Comparison of ENCODE assay signal across 8 cellular contexts in genomic region chr5:88824892-88825781, GRCh38. TPM values are rescaled to one million over a fixed set of nuclear protein-coding genes. Genes with fewer than 3 reads are reported as not detected.
DNase-seq lines count a peak whose midpoint lies in the region; ATAC-seq and TF ChIP-seq lines count a peak whose summit lies in the region.

No MANE protein-coding gene starts in this region.

- peaks cover 15% of the 10 kb centered on the region for H3K4me1 Mint-ChIP-seq in activated T-helper 17 cell treated with anti-CD3 and anti-CD28 coated beads, Interleukin-2, amount 50 U/mL, for 72 hours

- no peaks in the 10 kb centered on the region for H3K36me3 ChIP-seq in SK-N-SH (replicated peaks in 1 of 2; ENCODE audit: control insufficient read depth in 1 of 2, insufficient read depth in 2 of 2, low read length in 1 of 2)
- peaks cover 5 to 7% (median 6%) of the 10 kb centered on the region in 3 donors for H3K36me3 ChIP-seq in skeletal muscle tissue (ENCODE audit: control insufficient read depth in 3 of 3, insufficient read depth in 3 of 3, low read length in 3 of 3)

- no peaks in the 10 kb centered on the region for H4K20me1 ChIP-seq in SK-N-SH (ENCODE audit: insufficient read depth)

- no peak for TF ChIP-seq CTCF in SK-N-SH (IDR thresholded peaks at IDR 0.05)

- TF ChIP-seq EP300 in SK-N-SH (IDR thresholded peaks at IDR 0.05; ENCODE audit: borderline replicate concordance in 1 of 2, low read depth in 1 of 2, low read length in 1 of 2): no peak

- H3K4me3 ChIP-seq in SK-N-SH (ENCODE audit: low read depth in 2 of 2, low read length in 1 of 2) (peak overlapping the region in 1 of 2 experiments; percentile 4; a peak in 1 of 4 replicates), skeletal muscle tissue (ENCODE audit: low read length in 3 of 3) (peak overlapping the region in 2 of 3 donors; percentile 28 to 30)

- H3K4me1 ChIP-seq in SK-N-SH (ENCODE audit: control insufficient read depth in 1 of 2, insufficient read depth in 2 of 2, low read depth in 1 of 2, low read length in 1 of 2) (peaks cover 5 to 17% of the 10 kb centered on the region in 2 experiments), skeletal muscle tissue (ENCODE audit: control insufficient read depth in 3 of 3, insufficient read depth in 3 of 3, low read length in 3 of 3) (peaks cover 38 to 52% (median 45%) of the 10 kb centered on the region in 3 donors)

- no peak overlapping the region for H3K9ac ChIP-seq in SK-N-SH
- peak overlapping the region in 2 of 3 donors; percentile 36 to 48 for H3K9ac ChIP-seq in skeletal muscle tissue (ENCODE audit: low read depth in 1 of 3, low read length in 3 of 3)

- WGBS in SK-N-SH (ENCODE audit: low lambda C conversion rate): 56% methylated on average over 7 of the region's 7 CpGs

- H3K9me3 ChIP-seq in SK-N-SH (no peaks in the 10 kb centered on the region), skeletal muscle tissue (ENCODE audit: control insufficient read depth in 3 of 3, low read length in 3 of 3) (no peaks in the 10 kb centered on the region)

- no peak overlapping the region for H3K27ac Mint-ChIP-seq in activated T-helper 17 cell treated with anti-CD3 and anti-CD28 coated beads, Interleukin-2, amount 50 U/mL, for 72 hours

- H3K4me2 ChIP-seq in SK-N-SH: peak overlapping the region; percentile 6; the same call in 1 of the 2 replicates

- peak overlapping the region; percentile 53 for H2AFZ ChIP-seq in SK-N-SH (ENCODE audit: low read depth)

- H3K36me3 Mint-ChIP-seq in activated T-helper 17 cell treated with anti-CD3 and anti-CD28 coated beads, Interleukin-2, amount 50 U/mL, for 72 hours (ENCODE audit: low read depth): no peaks in the 10 kb centered on the region

- no peak for ATAC-seq in activated T-helper 17 cell treated with anti-CD3 and anti-CD28 coated beads, Interleukin-2, amount 50 U/mL, for 72 hours (replicated peaks)
- ATAC-seq in HG03196 (IDR thresholded peaks at IDR 0.05; ENCODE audit: unreplicated experiment) (no peak), HG02610 (IDR thresholded peaks at IDR 0.05; ENCODE audit: unreplicated experiment) (no peak)

- POLR2A ChIA-PET in SK-N-SH (lab: Yijun Ruan, JAX): no interaction called here

- no peak for TF ChIP-seq RAD21 in SK-N-SH (IDR thresholded peaks at IDR 0.05; ENCODE audit: low read length)

- peaks cover 16% of the 10 kb centered on the region for H3K27me3 Mint-ChIP-seq in activated T-helper 17 cell treated with anti-CD3 and anti-CD28 coated beads, Interleukin-2, amount 50 U/mL, for 72 hours

- H3F3A ChIP-seq in SK-N-SH (replicated peaks; ENCODE audit: insufficient read depth): peaks cover 7% of the 10 kb centered on the region

- H3K27ac ChIP-seq in SK-N-SH (ENCODE audit: low read depth in 2 of 2, low read length in 1 of 2): no peak overlapping the region
- H3K27ac ChIP-seq in skeletal muscle tissue (ENCODE audit: low read depth, low read length): peak overlapping the region; percentile 80

- peak; percentile 63 for DNase-seq in HCEC 1CT
- DNase-seq in SK-N-SH: no peak
- peak; percentile 48 for DNase-seq in glomerular visceral epithelial cell (ENCODE audit: extremely low spot score)
- no peak for DNase-seq in T-helper 9 cell

- H3K9me2 ChIP-seq in SK-N-SH: peaks cover 5% of the 10 kb centered on the region; the same call in 1 of the 2 replicates

- H3K9me3 Mint-ChIP-seq in activated T-helper 17 cell treated with anti-CD3 and anti-CD28 coated beads, Interleukin-2, amount 50 U/mL, for 72 hours: peaks cover 3% of the 10 kb centered on the region

- CTCF ChIA-PET in SK-N-SH (lab: Yijun Ruan, JAX): no interaction called here

- H3K27me3 ChIP-seq in SK-N-SH (ENCODE audit: insufficient read depth): no peaks in the 10 kb centered on the region
- H3K27me3 ChIP-seq in skeletal muscle tissue (ENCODE audit: control insufficient read depth in 3 of 3, insufficient read depth in 3 of 3, low read length in 3 of 3): no peaks in the 10 kb centered on the region

- H3K4me3 Mint-ChIP-seq in activated T-helper 17 cell treated with anti-CD3 and anti-CD28 coated beads, Interleukin-2, amount 50 U/mL, for 72 hours: no peak overlapping the region

- no peaks in the 10 kb centered on the region for H3K79me2 ChIP-seq in SK-N-SH (ENCODE audit: insufficient read depth)

TF ChIP-seq in SK-N-SH, 30 proteins besides CTCF, POLR2A, EP300 and RAD21:
- peak; percentile 54; the same call in 1 of the 2 replicates for TF ChIP-seq NFIC (IDR thresholded peaks at IDR 0.05; ENCODE audit: borderline replicate concordance)
- no peak for TF ChIP-seq POLR2AphosphoS5 (IDR thresholded peaks at IDR 0.05; ENCODE audit: low read depth, low read length)
- no peak for TF ChIP-seq REST (IDR thresholded peaks at IDR 0.05; ENCODE audit: low read depth, low read length)
- TF ChIP-seq TCF12 (IDR thresholded peaks at IDR 0.05): 0 out of 2 replicates have a peak, but pooled peaks have one; percentile 37
- TF ChIP-seq FOXJ3 (CRISPR knock-in tag; IDR thresholded peaks at IDR 0.05): no peak
- no peak for TF ChIP-seq TAF1 (IDR thresholded peaks at IDR 0.05; ENCODE audit: borderline replicate concordance, low read depth, low read length)
- no peak for TF ChIP-seq MAX (IDR thresholded peaks at IDR 0.05; ENCODE audit: low read depth)
- TF ChIP-seq FOSL2 (IDR thresholded peaks at IDR 0.05; ENCODE audit: borderline replicate concordance, low read depth): no peak

RNA-seq across cellular contexts. Expression of gene MEF2C, which starts 57.8 kb away (rescaled TPM):
- 0.93 and 1.2 TPM in 2 replicates for polyA plus RNA-seq in SK-N-SH (2012; rRNA removed)
- 1.4 and 1.6 TPM in 2 replicates for polyA plus RNA-seq in SK-N-SH (2012; cell fraction: cytosol; rRNA removed)
- 1.0 and 1.2 TPM in 2 replicates for polyA plus RNA-seq in SK-N-SH (2012; cell fraction: nucleus; rRNA removed)
- total RNA-seq in skeletal muscle tissue: 464 TPM
- total RNA-seq in activated T-helper 17 cell treated with anti-CD3 and anti-CD28 coated beads, Interleukin-2, amount 50 U/mL, for 72 hours: under 1 TPM in 1 of 2 donors, not detected in 1; 0.77 TPM

Comparison
In these comparisons a context has a peak if more than half of its experiments do, and no peak if none do; other contexts are left out.
1. DNase-seq: peak in HCEC 1CT (single experiment) and glomerular visceral epithelial cell (single experiment); none in SK-N-SH (single experiment) and T-helper 9 cell (single experiment).
2. RNA of gene MEF2C, which starts 57.8 kb away (total RNA-seq): 464 TPM in skeletal muscle tissue (single experiment); 0.77 TPM in activated T-helper 17 cell treated with anti-CD3 and anti-CD28 coated beads, Interleukin-2, amount 50 U/mL, for 72 hours; every median in the first group is over 100 times any median in the second.